35 cellular contexts compared by ENCODE assay signal in genomic region chr3:6733699-6734394, GRCh38.
"Had no signal": no experiment of that assay in that cellular context is flagged by ENCODE, and none has a peak within 500 bp of the region (broad histone marks: within the 10 kb centered on the region; RNA-seq: fewer than 3 reads in every experiment).

No MANE protein-coding gene starts in this region.

- H3K9me3 ChIP-seq: ascending aorta, breast epithelium, colonic mucosa, esophagus squamous epithelium, gastroesophageal sphincter had no signal

- H3K27me3 Mint-ChIP-seq: activated CD4-positive, alpha-beta memory T cell treated with anti-CD3 and anti-CD28 coated beads, Interleukin-2, amount 10 ng/mL, durations not matched to agents 7 days and 5 days; activated CD4-positive, alpha-beta T cell treated with anti-CD3 and anti-CD28 coated beads, Interleukin-2, amount 10 ng/mL, durations not matched to agents 7 days and 5 days; activated naive CD4-positive, alpha-beta T cell treated with anti-CD3 and anti-CD28 coated beads, Interleukin-2, amount 10 ng/mL, durations not matched to agents 7 days and 5 days; activated naive CD8-positive, alpha-beta T cell treated with anti-CD3 and anti-CD28 coated beads, Interleukin-2, amount 10 ng/mL, durations not matched to agents 7 days and 5 days; activated T-cell treated with anti-CD3 and anti-CD28 coated beads, Interleukin-2, amount 50 U/mL, for 24 hours; dendritic cell treated with granulocyte-macrophage colony-stimulating factor and Interleukin-4, amounts not matched to agents 40 ng/mL and 50 ng/mL, for 4 days; T-helper 17 cell had no signal

- H3K36me3 Mint-ChIP-seq: activated naive CD4-positive, alpha-beta T cell treated with anti-CD3 and anti-CD28 coated beads, Interleukin-2, amount 10 ng/mL, durations not matched to agents 7 days and 5 days; activated naive CD4-positive, alpha-beta T cell treated with anti-CD3 and anti-CD28 coated beads, Interleukin-2, amount 50 U/mL, for 72 hours; activated naive CD8-positive, alpha-beta T cell treated with anti-CD3 and anti-CD28 coated beads, Interleukin-2, amount 10 ng/mL, durations not matched to agents 7 days and 5 days; brain had no signal

- H3K9me3 Mint-ChIP-seq: activated CD4-positive, alpha-beta T cell treated with anti-CD3 and anti-CD28 coated beads, Interleukin-2, amount 10 ng/mL, durations not matched to agents 7 days and 5 days; endodermal cell had no signal

- H3K27ac Mint-ChIP-seq: activated CD4-positive, alpha-beta memory T cell treated with anti-CD3 and anti-CD28 coated beads, Interleukin-2, amount 10 ng/mL, durations not matched to agents 7 days and 5 days; activated CD4-positive, alpha-beta T cell treated with anti-CD3 and anti-CD28 coated beads, Interleukin-2, amount 10 ng/mL, durations not matched to agents 7 days and 5 days; activated naive CD4-positive, alpha-beta T cell treated with anti-CD3 and anti-CD28 coated beads, Interleukin-2, amount 10 ng/mL, durations not matched to agents 7 days and 5 days; activated naive CD4-positive, alpha-beta T cell treated with anti-CD3 and anti-CD28 coated beads, Interleukin-2, amount 50 U/mL, for 72 hours; activated naive CD8-positive, alpha-beta T cell treated with anti-CD3 and anti-CD28 coated beads, Interleukin-2, amount 10 ng/mL, durations not matched to agents 7 days and 5 days; activated T-cell treated with anti-CD3 and anti-CD28 coated beads, Interleukin-2, amount 50 U/mL, for 24 hours; activated T-cell treated with anti-CD3 and anti-CD28 coated beads, Interleukin-2, amount 50 U/mL, for 72 hours; brain; dendritic cell treated with granulocyte-macrophage colony-stimulating factor and Interleukin-4, amounts not matched to agents 40 ng/mL and 50 ng/mL, for 4 days; endodermal cell; T-helper 17 cell; T-helper 2 cell treated with Interferon-gamma antibody and Interleukin-4, amounts not matched to agents 5 μg/mL and 100 μg/mL, for 36 hours; WTC11 had no signal

- H3K4me1 ChIP-seq: ascending aorta, breast epithelium, colonic mucosa, esophagus squamous epithelium, gastroesophageal sphincter, heart right ventricle had no signal

- ATAC-seq: activated naive CD4-positive, alpha-beta T cell treated with anti-CD3 and anti-CD28 coated beads, Interleukin-2, amount 50 U/mL, for 72 hours; activated T-cell treated with anti-CD3 and anti-CD28 coated beads, Interleukin-2, amount 50 U/mL, for 72 hours; gastroesophageal sphincter; heart right ventricle; T-helper 17 cell; WTC11 had no signal

- DNase-seq: activated CD4-positive, alpha-beta memory T cell treated with anti-CD3 and anti-CD28 coated beads, Interleukin-2, amount 10 ng/mL, durations not matched to agents 7 days and 5 days; activated CD4-positive, alpha-beta T cell treated with anti-CD3 and anti-CD28 coated beads for 1 hour; activated CD4-positive, alpha-beta T cell treated with anti-CD3 and anti-CD28 coated beads for 4 hours; activated CD4-positive, alpha-beta T cell treated with anti-CD3 and anti-CD28 coated beads, Interleukin-2, amount 10 ng/mL, durations not matched to agents 7 days and 5 days; activated CD4-positive, alpha-beta T cell treated with anti-CD3 and anti-CD28 coated beads, Interleukin-2, amount 50 U/mL, for 4 hours; activated CD8-positive, alpha-beta memory T cell treated with anti-CD3 and anti-CD28 coated beads, Interleukin-2, amount 50 U/mL, for 48 hours; activated gamma-delta T cell; activated naive CD4-positive, alpha-beta T cell; activated naive CD4-positive, alpha-beta T cell treated with anti-CD3 and anti-CD28 coated beads, Interleukin-2, amount 10 ng/mL, durations not matched to agents 7 days and 5 days; activated naive CD8-positive, alpha-beta T cell treated with anti-CD3 and anti-CD28 coated beads, Interleukin-2, amount 10 ng/mL, durations not matched to agents 7 days and 5 days; activated T-cell treated with anti-CD3 and anti-CD28 coated beads for 4 hours; activated T-cell treated with anti-CD3 and anti-CD28 coated beads, Interleukin-2, amount 50 U/mL, for 24 hours; activated T-cell treated with anti-CD3 and anti-CD28 coated beads, Interleukin-2, amount 50 U/mL, for 72 hours; central memory CD4-positive, alpha-beta T cell; cerebellar nuclear complex; colonic mucosa; dorsolateral prefrontal cortex; effector memory CD4-positive, alpha-beta T cell; endodermal cell; esophagus squamous epithelium; foreskin melanocyte; heart right ventricle; T-helper 1 cell; T-helper 17 cell; T1000 had no signal

- H3K4me1 Mint-ChIP-seq: activated CD4-positive, alpha-beta memory T cell treated with anti-CD3 and anti-CD28 coated beads, Interleukin-2, amount 10 ng/mL, durations not matched to agents 7 days and 5 days; activated CD4-positive, alpha-beta T cell treated with anti-CD3 and anti-CD28 coated beads, Interleukin-2, amount 10 ng/mL, durations not matched to agents 7 days and 5 days; activated naive CD4-positive, alpha-beta T cell treated with anti-CD3 and anti-CD28 coated beads, Interleukin-2, amount 10 ng/mL, durations not matched to agents 7 days and 5 days; activated naive CD8-positive, alpha-beta T cell treated with anti-CD3 and anti-CD28 coated beads, Interleukin-2, amount 10 ng/mL, durations not matched to agents 7 days and 5 days; brain; T-helper 17 cell had no signal

- H3K27me3 ChIP-seq: ascending aorta, breast epithelium, cardiac muscle cell, colonic mucosa, esophagus squamous epithelium, gastroesophageal sphincter, heart right ventricle had no signal

- H3K4me3 ChIP-seq: ascending aorta, breast epithelium, cardiac muscle cell, colonic mucosa, dorsolateral prefrontal cortex, esophagus squamous epithelium, gastroesophageal sphincter, heart right ventricle had no signal

- H3K4me3 Mint-ChIP-seq: activated CD4-positive, alpha-beta memory T cell treated with anti-CD3 and anti-CD28 coated beads, Interleukin-2, amount 10 ng/mL, durations not matched to agents 7 days and 5 days; activated CD4-positive, alpha-beta T cell treated with anti-CD3 and anti-CD28 coated beads, Interleukin-2, amount 10 ng/mL, durations not matched to agents 7 days and 5 days; activated naive CD4-positive, alpha-beta T cell treated with anti-CD3 and anti-CD28 coated beads, Interleukin-2, amount 10 ng/mL, durations not matched to agents 7 days and 5 days; activated naive CD8-positive, alpha-beta T cell treated with anti-CD3 and anti-CD28 coated beads, Interleukin-2, amount 10 ng/mL, durations not matched to agents 7 days and 5 days; activated T-cell treated with anti-CD3 and anti-CD28 coated beads, Interleukin-2, amount 50 U/mL, for 24 hours; activated T-cell treated with anti-CD3 and anti-CD28 coated beads, Interleukin-2, amount 50 U/mL, for 72 hours; brain; dendritic cell treated with granulocyte-macrophage colony-stimulating factor and Interleukin-4, amounts not matched to agents 40 ng/mL and 50 ng/mL, for 4 days; endodermal cell; T-helper 17 cell; T-helper 2 cell treated with Interferon-gamma antibody and Interleukin-4, amounts not matched to agents 5 μg/mL and 100 μg/mL, for 36 hours; WTC11 had no signal

- H3K27ac ChIP-seq: ascending aorta, breast epithelium, cardiac muscle cell, colonic mucosa, dorsolateral prefrontal cortex, esophagus squamous epithelium, gastroesophageal sphincter, heart right ventricle, VCaP had no signal

- H3K36me3 ChIP-seq: ascending aorta, breast epithelium, cardiac muscle cell, colonic mucosa, esophagus squamous epithelium, gastroesophageal sphincter, heart right ventricle had no signal
